8 cellular contexts compared by ENCODE assay signal in genomic region chr22:46803031-46803880, GRCh38. TPM values are rescaled to one million over a fixed set of nuclear protein-coding genes. Genes with fewer than 3 reads are reported as not detected.
A peak's percentile ranks its signal among the peaks of the same experiment; 100 is the strongest.
DNase-seq lines count a peak whose midpoint lies in the region; ATAC-seq and TF ChIP-seq lines count a peak whose summit lies in the region.

No MANE protein-coding gene starts in this region.

- 36 to 40% methylated on average over 6 to 13 of the region's 28 CpGs for whole genome bisulfite sequencing in thyroid gland, 2 donors

- H3K4me1 Mint-ChIP-seq in effector memory CD8-positive, alpha-beta T cell (ENCODE audit: low read depth in 2 of 2), result peaks cover 32 to 41% of the 10 kb centered on the region in 2 donors
- H3K4me1 Mint-ChIP-seq in nephron progenitor cell, result peaks cover 14% of the 10 kb centered on the region

- TF ChIP-seq POLR2A in thyroid gland (IDR thresholded peaks at IDR 0.05), result no peak

- TF ChIP-seq CTCF in GM13976 (IDR thresholded peaks at IDR 0.05; ENCODE audit: borderline replicate concordance, control extremely low read depth, extremely low read depth, insufficient read depth, missing control alignments), result peak; percentile 99
- peak; percentile 94 for TF ChIP-seq CTCF in nephron progenitor cell (IDR thresholded peaks at IDR 0.05)
- TF ChIP-seq CTCF in thyroid gland (IDR thresholded peaks at IDR 0.05), result peak; percentile 89 to 98 (median 92)

- no peaks in the 10 kb centered on the region for H3K9me3 ChIP-seq in thyroid gland

- no peaks in the 10 kb centered on the region for H3K27me3 Mint-ChIP-seq in effector memory CD8-positive, alpha-beta T cell
- no peaks in the 10 kb centered on the region for H3K27me3 Mint-ChIP-seq in nephron progenitor cell (ENCODE audit: low read depth, poor library complexity)

- H3K36me3 ChIP-seq in thyroid gland, result no peaks in the 10 kb centered on the region

- H3K4me3 Mint-ChIP-seq in effector memory CD8-positive, alpha-beta T cell, result peak overlapping the region in 1 of 2 donors; percentile 25
- H3K4me3 Mint-ChIP-seq in nephron progenitor cell, result no peak overlapping the region

- peaks cover 11% of the 10 kb centered on the region for H3K36me3 Mint-ChIP-seq in effector memory CD8-positive, alpha-beta T cell (ENCODE audit: insufficient read depth)
- H3K36me3 Mint-ChIP-seq in nephron progenitor cell (ENCODE audit: low read depth), result peaks cover 29% of the 10 kb centered on the region

- peaks cover 27 to 33% of the 10 kb centered on the region in 2 donors for H3K4me1 ChIP-seq in thyroid gland

- no peak overlapping the region for H3K4me3 ChIP-seq in thyroid gland (replicated peaks in 1 of 3)

- no peaks in the 10 kb centered on the region for H3K9me3 Mint-ChIP-seq in effector memory CD8-positive, alpha-beta T cell
- no peaks in the 10 kb centered on the region for H3K9me3 Mint-ChIP-seq in nephron progenitor cell

- no peaks in the 10 kb centered on the region for H3K27me3 ChIP-seq in thyroid gland

- H3K27ac Mint-ChIP-seq in effector memory CD8-positive, alpha-beta T cell, result peak overlapping the region; percentile 72 to 93
- no peak overlapping the region for H3K27ac Mint-ChIP-seq in nephron progenitor cell

- DNase-seq in GM13976 (ENCODE audit: low spot score) (peak; percentile 89), NCI-H2171 (lab: John Stamatoyannopoulos, UW) (peak; percentile 4), nephron progenitor cell (peak; percentile 67), thyroid gland (peak; percentile 56 to 61), NCI-H2029 treated with DMSO at 0.1 percent for 48 hours (lab: John Stamatoyannopoulos, UW) (no peak), pons (ENCODE audit: low spot score) (no peak)
- DNase-seq in activated CD8-positive, alpha-beta memory T cell treated with anti-CD3 and anti-CD28 coated beads for 24 hours, result peak; percentile 85
- DNase-seq in effector memory CD8-positive, alpha-beta T cell, result peak; percentile 65 to 72 (median 67)

- intact Hi-C loops in thyroid gland (cut with DNase I), result loop anchor here (5.0 to 10.0 kb wide), 2 partner anchors 46 to 228 kb away; no protein-coding TSS in a partner anchor

- in situ Hi-C loops in GM13976 (cut with MboI; ENCODE audit: low sequenced_read_pairs, unreplicated experiment), result no loop called here

- peak; percentile 80 for ATAC-seq in effector memory CD8-positive, alpha-beta T cell (replicated peaks)

- no peak overlapping the region for H3K27ac ChIP-seq in thyroid gland

RNA-seq across cellular contexts. Expression of gene TBC1D22A, which starts 40.8 kb away (rescaled TPM):
- 10 to 100 TPM; 26.7 to 34.6 (median 33.2) TPM for total RNA-seq in thyroid gland

Comparison
In these comparisons a context has a peak if more than half of its experiments do, and no peak if none do; other contexts are left out.
1. DNase-seq: peak in GM13976 (single experiment), NCI-H2171 (single experiment), activated CD8-positive, alpha-beta memory T cell treated with anti-CD3 and anti-CD28 coated beads for 24 hours (single experiment), effector memory CD8-positive, alpha-beta T cell (3 of 3), nephron progenitor cell (single experiment) and thyroid gland (2 of 2); none in NCI-H2029 treated with DMSO at 0.1 percent for 48 hours (single experiment) and pons (single experiment).
2. Peak in every context shown above with its lines, with median percentiles within 50 percentile points of each other: CTCF ChIP-seq.